Comparison of ENCODE assay signal across 26 cellular contexts in the genomic region with DNA sequence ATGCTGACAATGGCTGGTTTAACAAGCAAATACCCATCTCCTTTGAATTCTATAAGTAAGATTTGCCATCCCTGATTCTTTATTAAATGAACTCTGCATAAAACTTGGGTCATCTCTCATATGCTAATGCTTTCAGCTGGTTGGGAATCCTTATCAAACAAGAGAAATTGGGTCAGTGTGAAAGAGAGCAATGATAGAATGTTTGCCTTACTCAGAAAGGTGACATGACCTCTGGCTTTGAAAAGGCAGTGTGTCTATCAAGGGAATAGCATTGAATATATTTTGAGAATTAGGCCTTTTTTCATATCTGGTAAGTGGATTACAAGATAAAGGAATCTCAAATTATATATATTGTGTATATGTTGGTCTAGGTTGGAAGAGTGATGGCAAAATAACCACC. TPM values are rescaled to one million over a fixed set of nuclear protein-coding genes. Genes with fewer than 3 reads are reported as not detected.
DNase-seq lines count a peak whose midpoint lies in the region; ATAC-seq lines count a peak whose summit lies in the region.
"Had no signal": no experiment of that assay in that cellular context is flagged by ENCODE, and none has a peak within 500 bp of the region (broad histone marks: within the 10 kb centered on the region; RNA-seq: fewer than 3 reads in every experiment).

No MANE protein-coding gene starts in this region.

- peak; percentile 76 for ATAC-seq in left lobe of liver
- ATAC-seq: A549; CD8-positive, alpha-beta T cell had no signal

- no peak for DNase-seq in left lobe of liver (ENCODE audit: low spot score)
- DNase-seq in NAMALWA (ENCODE audit: low spot score), result no peak
- DNase-seq: 8988T; ACHN; AML-193; BE2C; C1 segment of cervical spinal cord; Caco-2; Calu3; CD4-positive, alpha-beta memory T cell; CD4-positive, alpha-beta T cell; CD4-positive, CD25-positive, alpha-beta regulatory T cell; CD8-positive, alpha-beta memory T cell; CD8-positive, alpha-beta T cell; COR-L47; DMS 273 treated with DMSO at 0.1 percent for 48 hours; DMS153; DMS53; DMS79; DMS79 treated with DMSO at 0.1 percent for 48 hours; DND-41; EL had no signal

RNA-seq across cellular contexts. Expression of gene SLC7A14, which starts 8.7 kb away (rescaled TPM):
- total RNA-seq in left lobe of liver, result 0.10 TPM
- total RNA-seq: A172; A673; B cell; Caco-2; Calu3; CD4-positive, alpha-beta memory T cell; CD4-positive, alpha-beta T cell; CD4-positive, CD25-positive, alpha-beta regulatory T cell; CD8-positive, alpha-beta memory T cell; CD8-positive, alpha-beta T cell had no signal
